ENCODE assay signal across 1 cellular context in genomic region chr7:151083071-151083823, GRCh38.
A peak's percentile ranks its signal among the peaks of the same experiment; 100 is the strongest.
TF ChIP-seq lines count a peak whose summit lies in the region.

TMUB1 (minus strand) TSS chr7:151083493; CDS start chr7:151082563, 930 bp downstream.

TF ChIP-seq in HepG2, 621 proteins besides CTCF, POLR2A, EP300 and RAD21 (continued from another document):
- TF ChIP-seq NFAT5 (CRISPR knock-in tag; IDR thresholded peaks at IDR 0.05) (no peak), MXD1 (CRISPR knock-in tag; IDR thresholded peaks at IDR 0.05) (peak; percentile 76; the same call in 1 of the 2 replicates), FOXC1 (CRISPR knock-in tag; IDR thresholded peaks at IDR 0.05; ENCODE audit: borderline replicate concordance) (no peak)
